ENCODE assay signal across 8 cellular contexts in the genomic region with DNA sequence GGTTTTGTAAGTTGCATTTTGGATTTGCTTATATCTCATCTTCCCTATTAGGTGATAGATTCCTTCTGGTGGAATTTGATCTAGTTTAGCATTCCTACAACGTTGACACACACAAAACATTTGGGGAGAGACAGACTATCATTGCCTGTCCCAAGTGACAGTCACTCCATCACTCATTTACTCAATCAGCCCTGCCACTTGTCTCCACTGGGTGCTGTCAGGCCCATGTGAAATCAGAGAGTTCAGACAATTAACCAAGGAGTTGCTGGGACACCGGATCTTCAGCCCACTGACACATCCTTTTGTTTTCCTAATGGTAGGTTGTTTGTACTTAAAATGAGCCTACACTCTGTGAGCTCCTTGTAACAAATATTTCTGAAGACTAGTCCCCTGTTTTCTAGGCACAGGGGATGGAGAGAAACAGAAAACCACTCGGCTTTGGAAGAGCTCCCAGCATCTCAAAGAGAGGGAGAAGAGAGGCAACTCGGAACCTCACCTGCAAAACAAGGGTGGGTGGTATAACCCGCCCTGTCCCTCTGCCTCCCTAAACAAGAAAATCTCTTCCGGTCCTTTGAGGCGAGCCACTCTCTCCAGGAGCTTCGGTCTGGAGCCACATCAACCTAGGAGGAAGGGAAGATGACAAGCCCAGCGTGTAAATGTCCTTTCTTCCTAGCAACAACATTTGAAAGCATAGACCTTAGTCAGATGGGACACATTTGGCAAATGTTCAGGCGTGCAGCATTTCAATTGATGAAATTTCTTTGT.
DNase-seq lines count a peak whose midpoint lies in the region; ATAC-seq, FAIRE-seq and TF ChIP-seq lines count a peak whose summit lies in the region.

No MANE protein-coding gene starts in this region.

- H3K9me3 Mint-ChIP-seq in activated naive CD4-positive, alpha-beta T cell treated with anti-CD3 and anti-CD28 coated beads, Interleukin-2, amount 50 U/mL, for 72 hours = no peaks in the 10 kb centered on the region

- no peak for TF ChIP-seq EP300 in transverse colon (IDR thresholded peaks at IDR 0.05; ENCODE audit: low read depth)

- no peaks in the 10 kb centered on the region for H3K27me3 ChIP-seq in heart left ventricle
- peaks cover 15% of the 10 kb centered on the region for H3K27me3 ChIP-seq in transverse colon

- WGBS in heart left ventricle, 4 donors = 15 to 25% (median 19%) methylated on average over 9 to 10 of the region's 10 CpGs
- 24 to 50% methylated on average over 1 to 10 of the region's 10 CpGs for WGBS in transverse colon (ENCODE audit: low coverage in 1 of 2), 2 donors

- H3K27ac ChIP-seq in heart left ventricle (peak overlapping the region in 8 of 12 donors; percentile 28 to 86 (median 70)), kidney (ENCODE audit: low read depth in 2 of 2, low read length in 2 of 2) (no peak overlapping the region), transverse colon (no peak overlapping the region)

- no peaks in the 10 kb centered on the region for H3K36me3 Mint-ChIP-seq in activated naive CD4-positive, alpha-beta T cell treated with anti-CD3 and anti-CD28 coated beads, Interleukin-2, amount 50 U/mL, for 72 hours

- no peak overlapping the region for H3K27ac Mint-ChIP-seq in activated naive CD4-positive, alpha-beta T cell treated with anti-CD3 and anti-CD28 coated beads, Interleukin-2, amount 50 U/mL, for 72 hours

- FAIRE-seq in kidney (lab: Jason Lieb, UNC) = no peak

- DNase-seq in heart left ventricle (no peak), Right ventricle myocardium superior (no peak), kidney (no peak), transverse colon (no peak), retina (no peak), KG1 (lab: John Stamatoyannopoulos, UW) (no peak), NCI-H446 treated with DMSO at 0.1 percent for 48 hours (lab: John Stamatoyannopoulos, UW) (no peak)
- no peak for DNase-seq in activated naive CD4-positive, alpha-beta T cell treated with anti-CD3 and anti-CD28 coated beads, Interleukin-2, amount 50 U/mL, for 72 hours (ENCODE audit: low spot score in 2 of 2)

- ATAC-seq in heart left ventricle = peak in 1 of 4 donors; percentile 48
- ATAC-seq in Right ventricle myocardium superior (ENCODE audit: poor library complexity) = no peak
- peak; percentile 29 to 32 for ATAC-seq in activated naive CD4-positive, alpha-beta T cell treated with anti-CD3 and anti-CD28 coated beads, Interleukin-2, amount 50 U/mL, for 72 hours

- H3K4me3 ChIP-seq in heart left ventricle = peak overlapping the region in 11 of 12 donors; percentile 31 to 51 (median 45)
- H3K4me3 ChIP-seq in kidney (ENCODE audit: low read length in 2 of 2) = peak overlapping the region; percentile 43 to 46
- H3K4me3 ChIP-seq in transverse colon = peak overlapping the region; percentile 3 to 43 (median 20)

- H3K4me1 ChIP-seq in heart left ventricle (peaks cover 4 to 29% (median 17%) of the 10 kb centered on the region in 12 donors), kidney (ENCODE audit: control insufficient read depth in 1 of 2, insufficient read depth in 1 of 2, low read depth in 1 of 2, low read length in 2 of 2) (peaks cover 0 to 2% of the 10 kb centered on the region in 2 donors), transverse colon (peaks cover 0 to 10% (median 5%) of the 10 kb centered on the region in 4 donors)

- TF ChIP-seq POLR2A in heart left ventricle (IDR thresholded peaks at IDR 0.05) (no peak), transverse colon (IDR thresholded peaks at IDR 0.05) (no peak)

- peak overlapping the region in 1 of 2 donors; percentile 10 for H3K9ac ChIP-seq in kidney (ENCODE audit: low read length in 2 of 2)

- in situ Hi-C loops in transverse colon (cut with MboI; ENCODE audit: low pct_ligation_motif_present in 1 of 4, low pct_unique_long_range_greater_than_20kb in 1 of 4, low sequenced_read_pairs in 3 of 4) = no loop called here

- no peaks in the 10 kb centered on the region for H3K9me3 ChIP-seq in heart left ventricle
- no peaks in the 10 kb centered on the region for H3K9me3 ChIP-seq in kidney (ENCODE audit: control insufficient read depth in 1 of 2, low read length in 2 of 2)
- H3K9me3 ChIP-seq in transverse colon = no peaks in the 10 kb centered on the region

- H3K36me3 ChIP-seq in heart left ventricle (no peaks in the 10 kb centered on the region), kidney (ENCODE audit: control insufficient read depth in 1 of 2, insufficient read depth in 2 of 2, low read length in 2 of 2) (no peaks in the 10 kb centered on the region), transverse colon (no peaks in the 10 kb centered on the region)

- TF ChIP-seq CTCF in heart left ventricle (IDR thresholded peaks at IDR 0.05) (no peak), kidney (IDR thresholded peaks at IDR 0.05; ENCODE audit: borderline replicate concordance, extremely low read depth, insufficient read depth) (no peak), transverse colon (IDR thresholded peaks at IDR 0.05) (no peak)

- intact Hi-C loops in heart left ventricle (cut with DNase I) = loop anchor here in 6 of 10 donors (5.0 to 10.0 kb wide), 5 partner anchors 157 to 820 kb away; a partner anchor contains a TSS
- intact Hi-C loops in Right ventricle myocardium superior (cut with DNase I) = no loop called here
- intact Hi-C loops in kidney (cut with DNase I) = no loop called here
- intact Hi-C loops in transverse colon (cut with DNase I; ENCODE audit: low total_unique reads) = loop anchor here (5.0 kb wide), 1 partner anchor 832 kb away; no protein-coding TSS in a partner anchor

Comparison
In these comparisons a context has a peak if more than half of its experiments do, and no peak if none do; other contexts are left out.
1. intact Hi-C loops: an anchor here in heart left ventricle (5.0 to 10.0 kb wide) and transverse colon (5.0 kb wide); none called in Right ventricle myocardium superior and kidney.
2. H3K27ac ChIP-seq: peak in heart left ventricle (8 of 12); none in kidney (0 of 2) and transverse colon (0 of 4).
3. Peak in every context shown above with its lines, with median percentiles within 50 percentile points of each other: H3K4me3 ChIP-seq.